17 cellular contexts compared by ENCODE assay signal in the genomic region with DNA sequence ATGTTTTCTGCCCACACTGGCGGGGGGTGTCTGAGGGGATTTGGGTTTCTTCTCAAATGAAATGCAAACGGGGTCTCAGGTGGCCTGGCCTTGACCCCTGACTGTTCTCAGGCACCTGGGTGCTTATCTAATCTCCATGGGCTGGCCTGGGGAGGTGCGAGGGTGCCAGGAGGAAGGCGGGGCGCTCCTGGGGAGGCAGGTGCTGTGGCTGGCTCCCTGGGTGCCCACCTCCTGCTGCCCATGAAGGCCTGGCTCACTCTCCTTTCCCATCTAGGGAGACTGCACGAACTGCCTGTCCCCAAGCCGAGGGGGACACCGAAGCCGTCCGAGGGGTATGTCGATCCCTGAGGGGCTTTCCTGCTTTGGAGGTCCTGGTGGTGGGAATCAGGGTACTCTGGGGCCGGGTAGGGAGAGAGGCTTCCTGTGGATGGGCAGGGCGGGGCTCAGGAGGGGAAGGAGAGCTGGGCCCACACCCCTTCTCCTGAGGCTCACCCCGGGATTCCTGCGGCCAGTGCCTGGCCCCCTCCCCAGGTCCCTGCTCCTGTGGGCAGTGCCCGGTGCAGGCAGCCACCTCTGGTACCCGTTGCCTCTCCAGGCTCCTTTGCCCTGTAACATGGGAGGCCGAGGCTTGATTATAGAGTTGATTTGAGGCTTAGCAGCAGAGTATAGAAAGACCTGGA. TPM values are rescaled to one million over a fixed set of nuclear protein-coding genes. Genes with fewer than 3 reads are reported as not detected.
"Had no signal": no experiment of that assay in that cellular context is flagged by ENCODE, and none has a peak within 500 bp of the region (broad histone marks: within the 10 kb centered on the region; RNA-seq: fewer than 3 reads in every experiment).

No MANE protein-coding gene starts in this region.

- H3K27me3 Mint-ChIP-seq: activated CD4-positive, alpha-beta T cell treated with anti-CD3 and anti-CD28 coated beads for 36 hours; activated CD8-positive, alpha-beta T cell treated with anti-CD3 and anti-CD28 coated beads for 36 hours; activated naive CD8-positive, alpha-beta T cell treated with anti-CD3 and anti-CD28 coated beads for 36 hours; naive thymus-derived CD4-positive, alpha-beta T cell; T-cell had no signal

- H3K4me3 ChIP-seq: esophagus squamous epithelium, lung, smooth muscle cell, upper lobe of left lung had no signal

- H3K9me3 Mint-ChIP-seq: activated CD8-positive, alpha-beta T cell treated with anti-CD3 and anti-CD28 coated beads for 36 hours; activated naive CD8-positive, alpha-beta T cell treated with anti-CD3 and anti-CD28 coated beads for 36 hours; activated T-cell treated with anti-CD3 and anti-CD28 coated beads, Interleukin-2, amount 50 U/mL, for 72 hours; naive thymus-derived CD4-positive, alpha-beta T cell; T-cell had no signal

- H3K9me3 ChIP-seq: esophagus squamous epithelium, neutrophil, upper lobe of left lung had no signal

- H3K27ac Mint-ChIP-seq: activated CD4-positive, alpha-beta T cell treated with anti-CD3 and anti-CD28 coated beads for 36 hours; activated CD8-positive, alpha-beta T cell treated with anti-CD3 and anti-CD28 coated beads for 36 hours; activated naive CD8-positive, alpha-beta T cell treated with anti-CD3 and anti-CD28 coated beads for 36 hours; activated T-cell treated with anti-CD3 and anti-CD28 coated beads, Interleukin-2, amount 50 U/mL, for 72 hours; T-cell had no signal

- DNase-seq: activated CD4-positive, alpha-beta T cell treated with anti-CD3 and anti-CD28 coated beads for 36 hours; activated CD8-positive, alpha-beta memory T cell treated with anti-CD3 and anti-CD28 coated beads, Interleukin-2, amount 50 U/mL, for 4 hours; activated CD8-positive, alpha-beta T cell treated with anti-CD3 and anti-CD28 coated beads for 36 hours; activated gamma-delta T cell treated with Interleukin-2 at 50 U/mL for 16 hours; activated naive CD8-positive, alpha-beta T cell treated with anti-CD3 and anti-CD28 coated beads for 36 hours; activated T-cell treated with anti-CD3 and anti-CD28 coated beads, Interleukin-2, amount 50 U/mL, for 72 hours; esophagus squamous epithelium; foreskin fibroblast; left colon; naive thymus-derived CD4-positive, alpha-beta T cell; right cardiac atrium; T-cell; upper lobe of left lung; WERI-Rb-1 had no signal

- H3K27me3 ChIP-seq: esophagus squamous epithelium, neutrophil, upper lobe of left lung had no signal

- ATAC-seq: activated CD4-positive, alpha-beta T cell treated with anti-CD3 and anti-CD28 coated beads for 36 hours; activated CD8-positive, alpha-beta T cell treated with anti-CD3 and anti-CD28 coated beads for 36 hours; activated T-cell treated with anti-CD3 and anti-CD28 coated beads, Interleukin-2, amount 50 U/mL, for 72 hours; naive thymus-derived CD4-positive, alpha-beta T cell; right cardiac atrium; T-cell had no signal

- H3K4me3 Mint-ChIP-seq: activated CD4-positive, alpha-beta T cell treated with anti-CD3 and anti-CD28 coated beads for 36 hours; activated CD8-positive, alpha-beta T cell treated with anti-CD3 and anti-CD28 coated beads for 36 hours; activated naive CD8-positive, alpha-beta T cell treated with anti-CD3 and anti-CD28 coated beads for 36 hours; activated T-cell treated with anti-CD3 and anti-CD28 coated beads, Interleukin-2, amount 50 U/mL, for 72 hours; naive thymus-derived CD4-positive, alpha-beta T cell; T-cell had no signal

- H3K27ac ChIP-seq: neutrophil, WERI-Rb-1 had no signal

- H3K4me2 ChIP-seq: smooth muscle cell had no signal

RNA-seq across cellular contexts. Expression of gene C22orf23, which starts 28.9 kb away (rescaled TPM):
- polyA plus RNA-seq: naive thymus-derived CD4-positive, alpha-beta T cell had no signal

RNA-seq across cellular contexts. Expression of gene SOX10, which starts 59.8 kb away (rescaled TPM):
- polyA plus RNA-seq: naive thymus-derived CD4-positive, alpha-beta T cell; smooth muscle cell had no signal
